Comparison of ENCODE assay signal across 3 cellular contexts in the genomic region with DNA sequence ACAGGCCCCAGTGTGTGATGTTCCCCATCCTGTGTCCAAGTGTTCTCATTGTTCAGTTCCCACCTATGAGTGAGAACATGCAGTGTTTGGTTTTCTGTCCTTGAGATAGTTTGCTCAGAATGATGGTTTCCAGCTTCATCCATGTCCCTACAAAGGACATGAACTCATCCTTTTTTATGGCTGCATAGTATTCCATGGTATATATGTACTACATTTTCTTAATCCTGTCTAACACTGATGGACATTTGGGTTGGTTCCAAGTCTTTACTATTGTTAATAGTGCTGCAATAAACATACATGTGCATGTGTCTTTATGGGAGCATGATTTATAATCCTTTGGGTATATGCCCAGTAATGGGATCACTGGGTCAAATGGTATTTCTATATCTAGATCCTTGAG. TPM values are rescaled to one million over a fixed set of nuclear protein-coding genes. Genes with fewer than 3 reads are reported as not detected.
"Had no signal": no experiment of that assay in that cellular context is flagged by ENCODE, and none has a peak within 500 bp of the region (broad histone marks: within the 10 kb centered on the region; RNA-seq: fewer than 3 reads in every experiment).

No MANE protein-coding gene starts in this region.

RNA-seq across cellular contexts. Expression of a gene that starts 22.7 kb away (rescaled TPM):
- total RNA-seq: LHCN-M2, M059J, MCF 10A had no signal
